In the genomic region with DNA sequence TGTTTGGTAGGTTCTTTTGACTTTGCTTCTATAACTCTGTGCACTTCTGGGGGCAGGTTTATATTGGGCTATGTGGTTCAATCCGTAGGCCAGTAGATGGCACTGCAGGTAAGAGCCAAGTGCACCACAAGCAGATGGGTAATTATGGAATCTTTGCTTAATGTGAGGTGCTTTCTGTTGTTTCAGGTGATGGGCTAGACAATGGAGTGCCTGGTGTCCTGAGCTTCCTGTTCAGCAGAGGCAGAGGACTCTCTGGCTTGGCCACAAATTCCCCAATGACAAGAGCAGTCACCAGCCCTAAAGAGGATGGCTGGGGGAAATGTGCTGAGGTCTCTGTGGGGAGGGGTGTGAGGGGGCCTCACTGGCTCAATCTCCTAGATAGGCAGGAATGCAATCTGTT, we compare ENCODE assay signal across 8 cellular contexts.
DNase-seq lines count a peak whose midpoint lies in the region; ATAC-seq, FAIRE-seq and TF ChIP-seq lines count a peak whose summit lies in the region.

No MANE protein-coding gene starts in this region.

- no peaks in the 10 kb centered on the region for H3K27me3 Mint-ChIP-seq in effector memory CD8-positive, alpha-beta T cell
- peaks cover 3% of the 10 kb centered on the region for H3K27me3 Mint-ChIP-seq in activated naive CD8-positive, alpha-beta T cell treated with anti-CD3 and anti-CD28 coated beads, Interleukin-2, amount 50 U/mL, for 24 hours

- ATAC-seq in A549 (peak; percentile 68 to 88; a peak in 4 of 6 replicates), HG02623 (IDR thresholded peaks at IDR 0.05; ENCODE audit: unreplicated experiment) (peak; percentile 80), lung (ENCODE audit: insufficient read depth, low FRiP score) (peak; percentile 66)
- no peak for ATAC-seq in effector memory CD8-positive, alpha-beta T cell (replicated peaks)
- ATAC-seq in activated naive CD8-positive, alpha-beta T cell treated with anti-CD3 and anti-CD28 coated beads, Interleukin-2, amount 50 U/mL, for 24 hours: no peak

- 0% methylated on average over 1 of the region's 1 CpG for WGBS in A549 (ENCODE audit: missing lambda C conversion rate)
- 4 to 5% methylated on average over 1 of the region's 1 CpG for WGBS in lung, 2 donors

- H3K4me3 ChIP-seq in A549 (no peak overlapping the region), cardiac fibroblast (replicated peaks in 1 of 2; ENCODE audit: low read depth in 2 of 2, low read length in 2 of 2) (no peak overlapping the region), lung (no peak overlapping the region)

- DNase-seq in A549 (ENCODE audit: low read depth in 1 of 2, low spot score in 1 of 2) (peak; percentile 23 to 40), NCI-H1694 (lab: John Stamatoyannopoulos, UW) (peak; percentile 35), cardiac fibroblast (ENCODE audit: low read depth in 2 of 2) (peak; percentile 12 to 30), lung (ENCODE audit: low spot score) (no peak)
- DNase-seq in effector memory CD8-positive, alpha-beta T cell: no peak
- DNase-seq in activated naive CD8-positive, alpha-beta T cell treated with anti-CD3 and anti-CD28 coated beads, Interleukin-2, amount 50 U/mL, for 24 hours: no peak

- no peaks in the 10 kb centered on the region for H3K36me3 ChIP-seq in lung (ENCODE audit: control insufficient read depth in 2 of 2, insufficient read depth in 2 of 2, low read length in 2 of 2)

- FAIRE-seq in A549 (lab: Jason Lieb, UNC): no peak

- H3K27ac ChIP-seq in A549: no peak overlapping the region
- H3K27ac ChIP-seq in lung (ENCODE audit: low read depth in 1 of 2, low read length in 1 of 2): no peak overlapping the region

- no peak for TF ChIP-seq POLR2A in A549 (IDR thresholded peaks at IDR 0.05; ENCODE audit: low read length)

- TF ChIP-seq EP300 in A549 (IDR thresholded peaks at IDR 0.05): no peak

- no peaks in the 10 kb centered on the region for H3K4me1 Mint-ChIP-seq in effector memory CD8-positive, alpha-beta T cell (ENCODE audit: low read depth in 2 of 2)
- no peaks in the 10 kb centered on the region for H3K4me1 Mint-ChIP-seq in activated naive CD8-positive, alpha-beta T cell treated with anti-CD3 and anti-CD28 coated beads, Interleukin-2, amount 50 U/mL, for 24 hours

- H3K9me3 Mint-ChIP-seq in effector memory CD8-positive, alpha-beta T cell: no peaks in the 10 kb centered on the region
- H3K9me3 Mint-ChIP-seq in activated naive CD8-positive, alpha-beta T cell treated with anti-CD3 and anti-CD28 coated beads, Interleukin-2, amount 50 U/mL, for 24 hours: no peaks in the 10 kb centered on the region

- no peaks in the 10 kb centered on the region for H3K36me3 Mint-ChIP-seq in effector memory CD8-positive, alpha-beta T cell (ENCODE audit: insufficient read depth)
- H3K36me3 Mint-ChIP-seq in activated naive CD8-positive, alpha-beta T cell treated with anti-CD3 and anti-CD28 coated beads, Interleukin-2, amount 50 U/mL, for 24 hours (ENCODE audit: low read depth): no peaks in the 10 kb centered on the region

- POLR2A ChIA-PET in A549 (lab: Yijun Ruan, JAX): no interaction called here

- no peak overlapping the region for H3K4me3 Mint-ChIP-seq in effector memory CD8-positive, alpha-beta T cell
- H3K4me3 Mint-ChIP-seq in activated naive CD8-positive, alpha-beta T cell treated with anti-CD3 and anti-CD28 coated beads, Interleukin-2, amount 50 U/mL, for 24 hours: no peak overlapping the region

- H3K4me2 ChIP-seq in A549: no peak overlapping the region

- no peaks in the 10 kb centered on the region for H3K4me1 ChIP-seq in A549
- H3K4me1 ChIP-seq in lung (ENCODE audit: control insufficient read depth in 2 of 2, insufficient read depth in 2 of 2, low read length in 2 of 2): no peaks in the 10 kb centered on the region

- H3K27me3 ChIP-seq in lung (ENCODE audit: control insufficient read depth, insufficient read depth): no peaks in the 10 kb centered on the region

- CTCF ChIA-PET in A549 (lab: Yijun Ruan, JAX): interaction anchor here (0.7 to 1.2 kb wide), 4 partner anchors 19 to 1618 kb away, joined by 3 to 5 read pairs (median 4); no protein-coding TSS in a partner anchor

- H3K27ac Mint-ChIP-seq in effector memory CD8-positive, alpha-beta T cell: no peak overlapping the region
- no peak overlapping the region for H3K27ac Mint-ChIP-seq in activated naive CD8-positive, alpha-beta T cell treated with anti-CD3 and anti-CD28 coated beads, Interleukin-2, amount 50 U/mL, for 24 hours

- peak; percentile 43 to 64; a peak in 3 of 5 replicates for TF ChIP-seq RAD21 in A549 (conservative IDR thresholded peaks at IDR 0.05 in 1 of 2, IDR thresholded peaks at IDR 0.05 in 1 of 2)

- no peaks in the 10 kb centered on the region for H3K9me3 ChIP-seq in A549
- H3K9me3 ChIP-seq in lung (ENCODE audit: control insufficient read depth in 2 of 2, insufficient read depth in 1 of 2, low read length in 1 of 2): peaks cover 0 to 1% of the 10 kb centered on the region in 2 donors

- peak; percentile 49 for TF ChIP-seq CTCF in A549 (IDR thresholded peaks at IDR 0.05)
- TF ChIP-seq CTCF in GM12873 (IDR thresholded peaks at IDR 0.05; ENCODE audit: insufficient read depth, low read depth, low read length, missing control alignments): peak; percentile 77
- peak; percentile 30 for TF ChIP-seq CTCF in cardiac fibroblast (IDR thresholded peaks at IDR 0.05; ENCODE audit: low read depth, low read length)
- no peak for TF ChIP-seq CTCF in lung (IDR thresholded peaks at IDR 0.05; ENCODE audit: control extremely low read depth, extremely low read depth)

TF ChIP-seq in A549, 52 proteins besides CTCF, POLR2A, EP300 and RAD21:
- TF ChIP-seq SMC3 (IDR thresholded peaks at IDR 0.05) (peak; percentile 29; the same call in 2 of the 3 replicates), CHD2 (IDR thresholded peaks at IDR 0.05; ENCODE audit: low read length, partially characterized antibody) (no peak)
- TF ChIP-seq, protein P1, sequence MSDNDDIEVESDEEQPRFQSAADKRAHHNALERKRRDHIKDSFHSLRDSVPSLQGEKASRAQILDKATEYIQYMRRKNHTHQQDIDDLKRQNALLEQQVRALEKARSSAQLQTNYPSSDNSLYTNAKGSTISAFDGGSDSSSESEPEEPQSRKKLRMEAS (IDR thresholded peaks at IDR 0.05): no peak
- TF ChIP-seq, protein P2, sequence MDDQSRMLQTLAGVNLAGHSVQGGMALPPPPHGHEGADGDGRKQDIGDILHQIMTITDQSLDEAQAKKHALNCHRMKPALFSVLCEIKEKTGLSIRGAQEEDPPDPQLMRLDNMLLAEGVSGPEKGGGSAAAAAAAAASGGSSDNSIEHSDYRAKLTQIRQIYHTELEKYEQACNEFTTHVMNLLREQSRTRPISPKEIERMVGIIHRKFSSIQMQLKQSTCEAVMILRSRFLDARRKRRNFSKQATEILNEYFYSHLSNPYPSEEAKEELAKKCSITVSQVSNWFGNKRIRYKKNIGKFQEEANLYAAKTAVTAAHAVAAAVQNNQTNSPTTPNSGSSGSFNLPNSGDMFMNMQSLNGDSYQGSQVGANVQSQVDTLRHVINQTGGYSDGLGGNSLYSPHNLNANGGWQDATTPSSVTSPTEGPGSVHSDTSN (IDR thresholded peaks at IDR 0.05): no peak
TF ChIP-seq in A549: peak in this region for 1.

Comparison
In these comparisons a context has a peak if more than half of its experiments do, and no peak if none do; other contexts are left out.
1. ATAC-seq: peak in A549 (2 of 2), HG02623 (single experiment) and lung (single experiment); none in effector memory CD8-positive, alpha-beta T cell (single experiment) and activated naive CD8-positive, alpha-beta T cell treated with anti-CD3 and anti-CD28 coated beads, Interleukin-2, amount 50 U/mL, for 24 hours (single experiment).
2. DNase-seq: peak in A549 (2 of 2), NCI-H1694 (single experiment) and cardiac fibroblast (2 of 2); none in lung (single experiment), effector memory CD8-positive, alpha-beta T cell (0 of 3) and activated naive CD8-positive, alpha-beta T cell treated with anti-CD3 and anti-CD28 coated beads, Interleukin-2, amount 50 U/mL, for 24 hours (single experiment).